Comparison of ENCODE assay signal across 1 cellular context in genomic region chr12:3201741-3202500, GRCh38.
TF ChIP-seq lines count a peak whose summit lies in the region.

No MANE protein-coding gene starts in this region.

TF ChIP-seq in HepG2, 621 proteins besides CTCF, POLR2A, EP300 and RAD21 (continued from another document):
- TF ChIP-seq HMG20A (CRISPR knock-in tag; IDR thresholded peaks at IDR 0.05; ENCODE audit: borderline replicate concordance) (no peak), SOX13 (IDR thresholded peaks at IDR 0.05) (no peak), SOX13 (CRISPR knock-in tag; conservative IDR thresholded peaks at IDR 0.05 in 1 of 2, IDR thresholded peaks at IDR 0.05 in 1 of 2) (no peak), STAT6 (CRISPR knock-in tag; IDR thresholded peaks at IDR 0.05; ENCODE audit: borderline replicate concordance) (no peak), ZBTB40 (IDR thresholded peaks at IDR 0.05) (no peak), ZBTB40 (CRISPR knock-in tag; IDR thresholded peaks at IDR 0.05) (no peak), HDAC1 (CRISPR knock-in tag; IDR thresholded peaks at IDR 0.05) (no peak), KLF13 (CRISPR knock-in tag; IDR thresholded peaks at IDR 0.05) (no peak)
TF ChIP-seq in HepG2: peak in this region for 0.
